In the genomic region with DNA sequence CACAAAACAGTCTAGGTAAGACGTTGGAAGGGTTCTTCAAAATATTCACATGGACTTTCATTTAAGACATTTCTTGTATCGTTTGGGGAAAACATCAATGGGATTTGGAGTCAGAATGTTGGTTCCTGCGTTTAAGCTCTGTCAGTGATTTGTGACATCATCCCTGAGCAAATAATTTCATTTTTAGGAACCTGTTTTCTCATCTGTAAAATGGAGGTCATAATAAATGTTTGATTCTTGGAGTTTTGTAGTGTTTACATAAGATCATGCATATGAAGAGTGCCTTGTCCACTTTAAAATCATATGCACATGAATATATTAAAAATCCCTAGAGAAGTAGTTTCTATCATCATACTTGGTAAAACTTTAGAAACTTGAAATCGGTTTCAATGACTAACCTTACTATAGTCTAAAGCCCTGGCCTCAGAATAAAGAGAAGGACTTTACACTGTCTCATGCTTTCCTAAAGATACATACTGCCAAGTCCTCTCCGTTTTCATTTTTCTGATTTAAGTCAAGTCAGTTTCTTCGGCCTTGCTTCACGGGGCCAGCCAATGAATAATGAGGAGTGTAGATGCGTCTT, we compare ENCODE assay signal across 12 cellular contexts.
A peak's percentile ranks its signal among the peaks of the same experiment; 100 is the strongest.
DNase-seq lines count a peak whose midpoint lies in the region; ATAC-seq, FAIRE-seq and TF ChIP-seq lines count a peak whose summit lies in the region.
"Had no signal": no experiment of that assay in that cellular context is flagged by ENCODE, and none has a peak within 500 bp of the region (broad histone marks: within the 10 kb centered on the region; RNA-seq: fewer than 3 reads in every experiment).

No MANE protein-coding gene starts in this region.

- H3K36me3 Mint-ChIP-seq in natural killer cell = no peaks in the 10 kb centered on the region
- no peaks in the 10 kb centered on the region for H3K36me3 Mint-ChIP-seq in natural killer cell treated with Interleukin-12 subunit alpha and Interleukin-12 subunit beta and Interleukin-15 and Interleukin-18, amount 100 ng/mL, for 72 hours
- H3K36me3 Mint-ChIP-seq in MCF 10A (ENCODE audit: insufficient read depth, unreplicated experiment) = no peaks in the 10 kb centered on the region
- peaks cover 3% of the 10 kb centered on the region for H3K36me3 Mint-ChIP-seq in memory B cell
- H3K36me3 Mint-ChIP-seq in nephron progenitor cell (ENCODE audit: low read depth) = peaks cover 12% of the 10 kb centered on the region

- intact Hi-C loops in natural killer cell (cut with micrococcal nuclease) = loop anchor here (1.0 to 10.0 kb wide), 4 partner anchors 229 to 929 kb away; no protein-coding TSS in a partner anchor
- intact Hi-C loops in MCF 10A (cut with micrococcal nuclease) = loop anchor here (1.0 to 10.0 kb wide), 15 partner anchors 26 to 929 kb away; a partner anchor contains a TSS
- intact Hi-C loops in prostate gland (cut with DNase I) = loop anchor here (1.0 to 10.0 kb wide), 6 partner anchors 61 to 928 kb away; no protein-coding TSS in a partner anchor

- 30% methylated on average over 8 of the region's 8 CpGs for WGBS in prostate gland

- H3K4me3 Mint-ChIP-seq in natural killer cell (no peak overlapping the region), MCF 10A (ENCODE audit: unreplicated experiment) (peak overlapping the region; percentile 65), memory B cell (no peak overlapping the region), nephron progenitor cell (no peak overlapping the region)
- H3K4me3 Mint-ChIP-seq in natural killer cell treated with Interleukin-12 subunit alpha and Interleukin-12 subunit beta and Interleukin-15 and Interleukin-18, amount 100 ng/mL, for 72 hours = no peak overlapping the region
- H3K4me3 Mint-ChIP-seq: activated T-helper 17 cell treated with anti-CD3 and anti-CD28 coated beads, Interleukin-2, amount 50 U/mL, for 72 hours; naive B cell had no signal

- peak overlapping the region in 1 of 2 donors; percentile 4 for H3K27ac Mint-ChIP-seq in natural killer cell
- peak overlapping the region in 1 of 2 donors; percentile 2 for H3K27ac Mint-ChIP-seq in natural killer cell treated with Interleukin-12 subunit alpha and Interleukin-12 subunit beta and Interleukin-15 and Interleukin-18, amount 100 ng/mL, for 72 hours
- peak overlapping the region; percentile 52 for H3K27ac Mint-ChIP-seq in MCF 10A (ENCODE audit: low read depth, unreplicated experiment)
- H3K27ac Mint-ChIP-seq in memory B cell = peak overlapping the region; percentile 45
- no peak overlapping the region for H3K27ac Mint-ChIP-seq in nephron progenitor cell
- H3K27ac Mint-ChIP-seq: activated T-helper 17 cell treated with anti-CD3 and anti-CD28 coated beads, Interleukin-2, amount 50 U/mL, for 72 hours had no signal

- no peaks in the 10 kb centered on the region for H3K9me3 ChIP-seq in prostate gland
- H3K9me3 ChIP-seq: testis had no signal

- TF ChIP-seq CTCF in natural killer cell (IDR thresholded peaks at IDR 0.05) = peak; percentile 7
- no peak for TF ChIP-seq CTCF in MCF 10A (IDR thresholded peaks at IDR 0.05; ENCODE audit: unreplicated experiment)
- no peak for TF ChIP-seq CTCF in nephron progenitor cell (IDR thresholded peaks at IDR 0.05)
- TF ChIP-seq CTCF in prostate gland (IDR thresholded peaks at IDR 0.05) = no peak

- no peak for ATAC-seq in natural killer cell
- ATAC-seq in natural killer cell treated with Interleukin-12 subunit alpha and Interleukin-12 subunit beta and Interleukin-15 and Interleukin-18, amount 100 ng/mL, for 72 hours = no peak
- ATAC-seq in memory B cell (ENCODE audit: low read depth) = no peak

- H3K4me1 ChIP-seq in prostate gland (replicated peaks) = no peaks in the 10 kb centered on the region
- H3K4me1 ChIP-seq: BLaER1 had no signal

- no peak for FAIRE-seq in GM12892 (lab: Jason Lieb, UNC)

- BruUV-seq in MCF 10A (replicated peaks; lab: Mats Ljungman, UMichigan) = no TSS peak

- H3K27me3 ChIP-seq in prostate gland (replicated peaks; ENCODE audit: insufficient read depth) = no peaks in the 10 kb centered on the region
- H3K27me3 ChIP-seq: BLaER1, testis had no signal

- peaks cover 0 to 5% of the 10 kb centered on the region in 2 donors for H3K9me3 Mint-ChIP-seq in natural killer cell
- peaks cover 6% of the 10 kb centered on the region for H3K9me3 Mint-ChIP-seq in natural killer cell treated with Interleukin-12 subunit alpha and Interleukin-12 subunit beta and Interleukin-15 and Interleukin-18, amount 100 ng/mL, for 72 hours
- peaks cover 15% of the 10 kb centered on the region for H3K9me3 Mint-ChIP-seq in MCF 10A (ENCODE audit: unreplicated experiment)
- H3K9me3 Mint-ChIP-seq in memory B cell = peaks cover 4% of the 10 kb centered on the region
- peaks cover 27% of the 10 kb centered on the region for H3K9me3 Mint-ChIP-seq in nephron progenitor cell
- H3K9me3 Mint-ChIP-seq: activated T-helper 17 cell treated with anti-CD3 and anti-CD28 coated beads, Interleukin-2, amount 50 U/mL, for 72 hours had no signal

- no peak overlapping the region for H3K27ac ChIP-seq in prostate gland
- H3K27ac ChIP-seq: BLaER1 had no signal

- H3K4me1 Mint-ChIP-seq in natural killer cell (peaks cover 6 to 30% of the 10 kb centered on the region in 2 donors), MCF 10A (ENCODE audit: insufficient read depth, unreplicated experiment) (peaks cover 32% of the 10 kb centered on the region), memory B cell (peaks cover 9% of the 10 kb centered on the region), nephron progenitor cell (peaks cover 22% of the 10 kb centered on the region)
- peaks cover 4 to 13% of the 10 kb centered on the region in 2 donors for H3K4me1 Mint-ChIP-seq in natural killer cell treated with Interleukin-12 subunit alpha and Interleukin-12 subunit beta and Interleukin-15 and Interleukin-18, amount 100 ng/mL, for 72 hours (ENCODE audit: low read depth in 2 of 2)

- H3K27me3 Mint-ChIP-seq in natural killer cell (ENCODE audit: low read depth in 2 of 2) = peaks cover 0 to 4% of the 10 kb centered on the region in 2 donors
- peaks cover 0 to 6% of the 10 kb centered on the region in 2 donors for H3K27me3 Mint-ChIP-seq in natural killer cell treated with Interleukin-12 subunit alpha and Interleukin-12 subunit beta and Interleukin-15 and Interleukin-18, amount 100 ng/mL, for 72 hours
- H3K27me3 Mint-ChIP-seq in MCF 10A (ENCODE audit: insufficient read depth, unreplicated experiment) = no peaks in the 10 kb centered on the region
- H3K27me3 Mint-ChIP-seq in memory B cell = peaks cover 12% of the 10 kb centered on the region
- peaks cover 7% of the 10 kb centered on the region for H3K27me3 Mint-ChIP-seq in nephron progenitor cell (ENCODE audit: low read depth, poor library complexity)

- DNase-seq in natural killer cell = no peak
- no peak for DNase-seq in natural killer cell treated with Interleukin-12 subunit alpha and Interleukin-12 subunit beta and Interleukin-15 and Interleukin-18, amount 100 ng/mL, for 72 hours (ENCODE audit: low spot score)
- DNase-seq in MCF 10A (ENCODE audit: unreplicated experiment) = no peak
- no peak for DNase-seq in memory B cell (ENCODE audit: low spot score in 2 of 2)
- no peak for DNase-seq in nephron progenitor cell
- no peak for DNase-seq in GM12892 (ENCODE audit: insufficient read length)
- DNase-seq in prostate gland (ENCODE audit: low spot score) = no peak
- DNase-seq in activated effector memory CD4-positive, alpha-beta T cell treated with Interleukin-2 at 50 U/mL for 16 hours = no peak

- CTCF ChIA-PET in MCF 10A (lab: Yijun Ruan, JAX) = interaction anchor here (0.6 to 4.1 kb wide), 87 partner anchors 9 to 938 kb away, joined by 3 to 86 read pairs (median 4); no protein-coding TSS in a partner anchor

- TF ChIP-seq POLR2A in GM12892 (IDR thresholded peaks at IDR 0.05; ENCODE audit: low read depth, low read length) (no peak), prostate gland (IDR thresholded peaks at IDR 0.05) (no peak)

- no peaks in the 10 kb centered on the region for H3K36me3 ChIP-seq in prostate gland
- H3K36me3 ChIP-seq: BLaER1 had no signal

- H3K4me3 ChIP-seq in prostate gland = no peak overlapping the region
- H3K4me3 ChIP-seq: BLaER1, testis had no signal

- POLR2A ChIA-PET in MCF 10A (lab: Yijun Ruan, JAX) = interaction anchor here (0.6 to 3.6 kb wide), 18 partner anchors 16 to 929 kb away, joined by 3 to 16 read pairs (median 5); a partner anchor contains a TSS
